33 cellular contexts compared by ENCODE assay signal in genomic region chr5:137097203-137097602, GRCh38.
"Had no signal": no experiment of that assay in that cellular context is flagged by ENCODE, and none has a peak within 500 bp of the region (broad histone marks: within the 10 kb centered on the region; RNA-seq: fewer than 3 reads in every experiment).

No MANE protein-coding gene starts in this region.

- H3K27me3 ChIP-seq: adrenal gland, breast epithelium, dorsolateral prefrontal cortex, gastrocnemius medialis, heart left ventricle had no signal

- H3K27ac ChIP-seq: adrenal gland, breast epithelium, coronary artery, dorsolateral prefrontal cortex, foreskin keratinocyte, gastrocnemius medialis, heart left ventricle, VCaP had no signal

- H3K27ac Mint-ChIP-seq: activated CD4-positive, alpha-beta memory T cell treated with anti-CD3 and anti-CD28 coated beads, Interleukin-2, amount 10 ng/mL, durations not matched to agents 7 days and 5 days; activated CD4-positive, alpha-beta T cell treated with anti-CD3 and anti-CD28 coated beads, Interleukin-2, amount 10 ng/mL, durations not matched to agents 7 days and 5 days; activated naive CD4-positive, alpha-beta T cell treated with anti-CD3 and anti-CD28 coated beads, Interleukin-2, amount 50 U/mL, for 24 hours; activated naive CD8-positive, alpha-beta T cell treated with anti-CD3 and anti-CD28 coated beads for 36 hours; activated naive CD8-positive, alpha-beta T cell treated with anti-CD3 and anti-CD28 coated beads, Interleukin-2, amount 50 U/mL, for 24 hours; activated T-cell treated with anti-CD3 and anti-CD28 coated beads, Interleukin-2, amount 50 U/mL, for 24 hours; activated T-cell treated with anti-CD3 and anti-CD28 coated beads, Interleukin-2, amount 50 U/mL, for 72 hours; brain; dendritic cell treated with granulocyte-macrophage colony-stimulating factor and Interleukin-4, amounts not matched to agents 40 ng/mL and 50 ng/mL, for 4 days; endodermal cell; WTC11 had no signal

- H3K9me3 ChIP-seq: adrenal gland, breast epithelium, gastrocnemius medialis, heart left ventricle had no signal

- H3K27me3 Mint-ChIP-seq: activated CD4-positive, alpha-beta memory T cell treated with anti-CD3 and anti-CD28 coated beads, Interleukin-2, amount 10 ng/mL, durations not matched to agents 7 days and 5 days; activated CD4-positive, alpha-beta T cell treated with anti-CD3 and anti-CD28 coated beads, Interleukin-2, amount 10 ng/mL, durations not matched to agents 7 days and 5 days; activated naive CD8-positive, alpha-beta T cell treated with anti-CD3 and anti-CD28 coated beads for 36 hours; activated naive CD8-positive, alpha-beta T cell treated with anti-CD3 and anti-CD28 coated beads, Interleukin-2, amount 50 U/mL, for 24 hours; activated T-cell treated with anti-CD3 and anti-CD28 coated beads, Interleukin-2, amount 50 U/mL, for 24 hours; central memory CD8-positive, alpha-beta T cell; dendritic cell treated with granulocyte-macrophage colony-stimulating factor and Interleukin-4, amounts not matched to agents 40 ng/mL and 50 ng/mL, for 4 days had no signal

- DNase-seq: activated CD4-positive, alpha-beta memory T cell treated with anti-CD3 and anti-CD28 coated beads, Interleukin-2, amount 10 ng/mL, durations not matched to agents 7 days and 5 days; activated CD4-positive, alpha-beta T cell treated with anti-CD3 and anti-CD28 coated beads for 1 hour; activated CD4-positive, alpha-beta T cell treated with anti-CD3 and anti-CD28 coated beads for 4 hours; activated CD4-positive, alpha-beta T cell treated with anti-CD3 and anti-CD28 coated beads, Interleukin-2, amount 10 ng/mL, durations not matched to agents 7 days and 5 days; activated CD4-positive, alpha-beta T cell treated with anti-CD3 and anti-CD28 coated beads, Interleukin-2, amount 50 U/mL, for 4 hours; activated CD8-positive, alpha-beta memory T cell treated with anti-CD3 and anti-CD28 coated beads, Interleukin-2, amount 50 U/mL, for 48 hours; activated effector memory CD4-positive, alpha-beta T cell treated with Interleukin-2 at 50 U/mL for 16 hours; activated gamma-delta T cell treated with Interleukin-2 at 50 U/mL for 16 hours; activated naive CD4-positive, alpha-beta T cell treated with Interleukin-2 at 50 U/mL for 16 hours; activated naive CD8-positive, alpha-beta T cell treated with anti-CD3 and anti-CD28 coated beads for 36 hours; activated naive CD8-positive, alpha-beta T cell treated with anti-CD3 and anti-CD28 coated beads, Interleukin-2, amount 50 U/mL, for 24 hours; activated T-cell treated with anti-CD3 and anti-CD28 coated beads for 4 hours; activated T-cell treated with anti-CD3 and anti-CD28 coated beads, Interleukin-2, amount 50 U/mL, for 24 hours; activated T-cell treated with anti-CD3 and anti-CD28 coated beads, Interleukin-2, amount 50 U/mL, for 72 hours; adrenal gland; amygdala; aorta; dorsolateral prefrontal cortex; effector memory CD4-positive, alpha-beta T cell; endodermal cell; gastrocnemius medialis; glutamatergic neuron; heart left ventricle; T-helper 2 cell had no signal

- H3K4me3 ChIP-seq: adrenal gland, breast epithelium, coronary artery, dorsolateral prefrontal cortex, gastrocnemius medialis, heart left ventricle had no signal

- H3K36me3 ChIP-seq: adrenal gland, breast epithelium, gastrocnemius medialis, heart left ventricle had no signal

- H3K4me3 Mint-ChIP-seq: activated CD4-positive, alpha-beta memory T cell treated with anti-CD3 and anti-CD28 coated beads, Interleukin-2, amount 10 ng/mL, durations not matched to agents 7 days and 5 days; activated CD4-positive, alpha-beta T cell treated with anti-CD3 and anti-CD28 coated beads, Interleukin-2, amount 10 ng/mL, durations not matched to agents 7 days and 5 days; activated naive CD4-positive, alpha-beta T cell treated with anti-CD3 and anti-CD28 coated beads, Interleukin-2, amount 50 U/mL, for 24 hours; activated naive CD8-positive, alpha-beta T cell treated with anti-CD3 and anti-CD28 coated beads for 36 hours; activated naive CD8-positive, alpha-beta T cell treated with anti-CD3 and anti-CD28 coated beads, Interleukin-2, amount 50 U/mL, for 24 hours; activated T-cell treated with anti-CD3 and anti-CD28 coated beads, Interleukin-2, amount 50 U/mL, for 24 hours; activated T-cell treated with anti-CD3 and anti-CD28 coated beads, Interleukin-2, amount 50 U/mL, for 72 hours; brain; central memory CD8-positive, alpha-beta T cell; dendritic cell treated with granulocyte-macrophage colony-stimulating factor and Interleukin-4, amounts not matched to agents 40 ng/mL and 50 ng/mL, for 4 days; endodermal cell; WTC11 had no signal

- H3K4me1 Mint-ChIP-seq: activated CD4-positive, alpha-beta memory T cell treated with anti-CD3 and anti-CD28 coated beads, Interleukin-2, amount 10 ng/mL, durations not matched to agents 7 days and 5 days; activated CD4-positive, alpha-beta T cell treated with anti-CD3 and anti-CD28 coated beads, Interleukin-2, amount 10 ng/mL, durations not matched to agents 7 days and 5 days; activated naive CD4-positive, alpha-beta T cell treated with anti-CD3 and anti-CD28 coated beads, Interleukin-2, amount 50 U/mL, for 24 hours; activated naive CD8-positive, alpha-beta T cell treated with anti-CD3 and anti-CD28 coated beads for 36 hours; activated naive CD8-positive, alpha-beta T cell treated with anti-CD3 and anti-CD28 coated beads, Interleukin-2, amount 50 U/mL, for 24 hours; central memory CD8-positive, alpha-beta T cell; endodermal cell had no signal

- H3K36me3 Mint-ChIP-seq: activated naive CD4-positive, alpha-beta T cell treated with anti-CD3 and anti-CD28 coated beads, Interleukin-2, amount 50 U/mL, for 24 hours; activated naive CD8-positive, alpha-beta T cell treated with anti-CD3 and anti-CD28 coated beads for 36 hours; brain; WTC11 had no signal

- H3K4me1 ChIP-seq: adrenal gland, breast epithelium, foreskin keratinocyte, gastrocnemius medialis had no signal

- H3K9me3 Mint-ChIP-seq: activated CD4-positive, alpha-beta memory T cell treated with anti-CD3 and anti-CD28 coated beads, Interleukin-2, amount 10 ng/mL, durations not matched to agents 7 days and 5 days; activated CD4-positive, alpha-beta T cell treated with anti-CD3 and anti-CD28 coated beads, Interleukin-2, amount 10 ng/mL, durations not matched to agents 7 days and 5 days; activated naive CD4-positive, alpha-beta T cell treated with anti-CD3 and anti-CD28 coated beads, Interleukin-2, amount 50 U/mL, for 24 hours; activated naive CD8-positive, alpha-beta T cell treated with anti-CD3 and anti-CD28 coated beads for 36 hours; activated naive CD8-positive, alpha-beta T cell treated with anti-CD3 and anti-CD28 coated beads, Interleukin-2, amount 50 U/mL, for 24 hours; activated T-cell treated with anti-CD3 and anti-CD28 coated beads, Interleukin-2, amount 50 U/mL, for 24 hours; activated T-cell treated with anti-CD3 and anti-CD28 coated beads, Interleukin-2, amount 50 U/mL, for 72 hours; brain; central memory CD8-positive, alpha-beta T cell; endodermal cell; WTC11 had no signal

- ATAC-seq: activated naive CD8-positive, alpha-beta T cell treated with anti-CD3 and anti-CD28 coated beads, Interleukin-2, amount 50 U/mL, for 24 hours; activated T-cell treated with anti-CD3 and anti-CD28 coated beads, Interleukin-2, amount 50 U/mL, for 72 hours; gastrocnemius medialis; heart left ventricle; WTC11 had no signal
